9 cellular contexts compared by ENCODE assay signal in the genomic region with DNA sequence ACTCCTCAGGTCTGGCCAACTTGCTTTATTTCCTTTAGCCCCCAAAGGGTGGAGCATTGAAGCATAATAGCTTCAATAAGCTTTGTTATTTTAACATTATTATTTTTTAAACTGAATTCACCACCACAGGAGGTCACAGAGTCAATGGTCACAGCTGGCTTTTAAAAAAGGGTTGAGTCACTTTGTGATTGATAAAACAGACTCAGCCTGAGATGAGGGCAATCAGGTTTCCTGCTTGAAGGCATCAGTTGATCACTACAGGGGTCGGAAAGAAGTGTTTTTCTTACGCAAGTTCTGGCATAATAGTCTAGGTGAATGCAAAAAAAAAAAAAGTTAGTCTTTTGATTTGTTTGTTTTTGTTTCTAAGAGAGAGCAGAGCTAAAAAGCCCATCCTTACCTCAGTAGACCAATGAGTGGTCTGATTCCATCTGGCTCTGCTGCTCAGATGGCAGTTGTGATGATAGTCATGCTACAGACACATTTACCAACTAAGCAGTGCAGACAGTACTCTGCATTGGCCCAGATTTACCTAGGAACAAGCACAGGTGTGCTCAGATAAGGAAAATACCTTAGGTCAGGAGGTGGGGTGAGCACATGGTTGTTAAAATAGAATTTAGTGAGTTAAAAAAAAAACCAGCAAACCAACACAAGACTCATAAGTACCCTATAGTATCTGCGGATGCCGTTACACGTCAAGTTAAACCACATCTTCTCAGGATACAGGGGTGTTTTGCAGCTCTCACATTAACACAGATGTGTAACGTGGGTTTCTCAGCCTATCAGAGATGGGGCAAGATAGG. TPM values are rescaled to one million over a fixed set of nuclear protein-coding genes. Genes with fewer than 3 reads are reported as not detected.
DNase-seq lines count a peak whose midpoint lies in the region; ATAC-seq and TF ChIP-seq lines count a peak whose summit lies in the region.
"Had no signal": no experiment of that assay in that cellular context is flagged by ENCODE, and none has a peak within 500 bp of the region (broad histone marks: within the 10 kb centered on the region; RNA-seq: fewer than 3 reads in every experiment).

No MANE protein-coding gene starts in this region.

- no peak overlapping the region for H3K4me2 ChIP-seq in MM.1S (ENCODE audit: low read depth, low read length)

- H3K9me3 ChIP-seq in esophagus (ENCODE audit: control insufficient read depth in 2 of 2, insufficient read depth in 1 of 2, low read depth in 1 of 2, low read length in 1 of 2), result no peaks in the 10 kb centered on the region
- H3K9me3 ChIP-seq in MM.1S (replicated peaks; ENCODE audit: insufficient read depth, low read length), result no peaks in the 10 kb centered on the region
- no peaks in the 10 kb centered on the region for H3K9me3 ChIP-seq in gastroesophageal sphincter

- H3K27ac Mint-ChIP-seq in activated CD8-positive, alpha-beta memory T cell treated with anti-CD3 and anti-CD28 coated beads, Interleukin-2, amount 10 ng/mL, durations not matched to agents 7 days and 5 days, result no peak overlapping the region
- H3K27ac Mint-ChIP-seq in osteocyte (ENCODE audit: unreplicated experiment), result no peak overlapping the region

- H3K4me1 ChIP-seq in esophagus (ENCODE audit: control insufficient read depth in 2 of 2, insufficient read depth in 2 of 2, low read length in 1 of 2) (no peaks in the 10 kb centered on the region), MM.1S (ENCODE audit: low read length) (no peaks in the 10 kb centered on the region), gastroesophageal sphincter (peaks cover 0 to 15% (median 0%) of the 10 kb centered on the region in 3 donors)

- CTCF ChIA-PET in activated CD8-positive, alpha-beta memory T cell treated with anti-CD3 and anti-CD28 coated beads, Interleukin-2, amount 10 ng/mL, durations not matched to agents 7 days and 5 days (lab: Charles Lee), result interaction anchor here (0.6 to 9.2 kb wide), 16 partner anchors 8 to 265 kb away, joined by 3 to 152 read pairs (median 6); a partner anchor contains a TSS

- peak; percentile 69 for ATAC-seq in activated CD8-positive, alpha-beta memory T cell treated with anti-CD3 and anti-CD28 coated beads, Interleukin-2, amount 10 ng/mL, durations not matched to agents 7 days and 5 days
- ATAC-seq in stimulated activated naive CD8-positive, alpha-beta T cell treated with anti-CD3 and anti-CD28 coated beads, Interleukin-15, Interleukin-2, amounts not matched to agents 100 U/mL and 50 U/mL, for 24 hours, result peak; percentile 65
- ATAC-seq in gastroesophageal sphincter, result no peak

- H3K27me3 ChIP-seq in esophagus (ENCODE audit: control insufficient read depth in 1 of 2, insufficient read depth in 2 of 2, low read length in 2 of 2), result no peaks in the 10 kb centered on the region
- H3K27me3 ChIP-seq in MM.1S (replicated peaks; ENCODE audit: insufficient read depth, low read length), result no peaks in the 10 kb centered on the region
- H3K27me3 ChIP-seq in gastroesophageal sphincter, result no peaks in the 10 kb centered on the region

- H3K36me3 Mint-ChIP-seq in activated CD8-positive, alpha-beta memory T cell treated with anti-CD3 and anti-CD28 coated beads, Interleukin-2, amount 10 ng/mL, durations not matched to agents 7 days and 5 days, result peaks cover 14% of the 10 kb centered on the region
- H3K36me3 Mint-ChIP-seq in osteocyte (ENCODE audit: unreplicated experiment), result no peaks in the 10 kb centered on the region

- H3K36me3 ChIP-seq in esophagus (ENCODE audit: control insufficient read depth in 2 of 2, insufficient read depth in 2 of 2, low read length in 1 of 2) (no peaks in the 10 kb centered on the region), MM.1S (replicated peaks; ENCODE audit: insufficient read depth, low read length) (no peaks in the 10 kb centered on the region), gastroesophageal sphincter (no peaks in the 10 kb centered on the region)

- TF ChIP-seq CTCF in MM.1S (IDR thresholded peaks at IDR 0.05; ENCODE audit: low read length), result no peak
- no peak for TF ChIP-seq CTCF in osteocyte (IDR thresholded peaks at IDR 0.05)
- no peak for TF ChIP-seq CTCF in gastroesophageal sphincter (IDR thresholded peaks at IDR 0.05)

- peaks cover 22% of the 10 kb centered on the region for H3K4me1 Mint-ChIP-seq in activated CD8-positive, alpha-beta memory T cell treated with anti-CD3 and anti-CD28 coated beads, Interleukin-2, amount 10 ng/mL, durations not matched to agents 7 days and 5 days
- H3K4me1 Mint-ChIP-seq in osteocyte (ENCODE audit: unreplicated experiment), result no peaks in the 10 kb centered on the region

- H3F3A ChIP-seq in MM.1S (ENCODE audit: insufficient read depth, low read length), result no peaks in the 10 kb centered on the region

- no peak overlapping the region for H2AFZ ChIP-seq in MM.1S (ENCODE audit: low read length)

- TF ChIP-seq POLR2A in gastroesophageal sphincter (IDR thresholded peaks at IDR 0.05), result no peak

- H3K4me3 Mint-ChIP-seq in activated CD8-positive, alpha-beta memory T cell treated with anti-CD3 and anti-CD28 coated beads, Interleukin-2, amount 10 ng/mL, durations not matched to agents 7 days and 5 days, result no peak overlapping the region
- H3K4me3 Mint-ChIP-seq in osteocyte (ENCODE audit: unreplicated experiment), result no peak overlapping the region

- DNase-seq in activated CD8-positive, alpha-beta memory T cell treated with anti-CD3 and anti-CD28 coated beads, Interleukin-2, amount 10 ng/mL, durations not matched to agents 7 days and 5 days, result peak; percentile 82
- no peak for DNase-seq in activated CD8-positive, alpha-beta memory T cell treated with anti-CD3 and anti-CD28 coated beads, Interleukin-2, amount 50 U/mL, for 4 hours
- DNase-seq in NCI-H146 (lab: John Stamatoyannopoulos, UW) (peak; percentile 61), MM.1S (no peak), osteocyte (ENCODE audit: extremely low spot score, unreplicated experiment) (no peak)
- DNase-seq in stimulated activated naive CD8-positive, alpha-beta T cell treated with anti-CD3 and anti-CD28 coated beads, Interleukin-15, Interleukin-2, amounts not matched to agents 100 U/mL and 50 U/mL, for 24 hours, result no peak

- H3K9me2 ChIP-seq in MM.1S (replicated peaks; ENCODE audit: insufficient read depth, low read length), result no peaks in the 10 kb centered on the region

- H3K79me2 ChIP-seq in MM.1S (ENCODE audit: low read length), result no peaks in the 10 kb centered on the region

- H3K27me3 Mint-ChIP-seq in activated CD8-positive, alpha-beta memory T cell treated with anti-CD3 and anti-CD28 coated beads, Interleukin-2, amount 10 ng/mL, durations not matched to agents 7 days and 5 days, result no peaks in the 10 kb centered on the region
- H3K27me3 Mint-ChIP-seq in osteocyte (ENCODE audit: unreplicated experiment), result peaks cover 5% of the 10 kb centered on the region

- WGBS in esophagus, 2 donors, result 54% methylated on average over 6 of the region's 6 CpGs
- WGBS in gastroesophageal sphincter (ENCODE audit: low coverage in 1 of 2), 2 donors, result 46 to 68% methylated on average over 5 to 6 of the region's 6 CpGs

- no peak overlapping the region for H3K9ac ChIP-seq in MM.1S (ENCODE audit: low read length)

- H3K4me3 ChIP-seq in esophagus (ENCODE audit: low read depth in 1 of 2, low read length in 2 of 2), result no peak overlapping the region
- H3K4me3 ChIP-seq in MM.1S (ENCODE audit: low read length), result no peak overlapping the region
- H3K4me3 ChIP-seq in gastroesophageal sphincter, result peak overlapping the region in 1 of 2 donors; percentile 26

- H3K9me3 Mint-ChIP-seq in activated CD8-positive, alpha-beta memory T cell treated with anti-CD3 and anti-CD28 coated beads, Interleukin-2, amount 10 ng/mL, durations not matched to agents 7 days and 5 days (ENCODE audit: low read depth), result peaks cover 3% of the 10 kb centered on the region
- no peaks in the 10 kb centered on the region for H3K9me3 Mint-ChIP-seq in osteocyte (ENCODE audit: unreplicated experiment)

- H3K27ac ChIP-seq in esophagus (ENCODE audit: low read depth in 2 of 2, low read length in 1 of 2) (peak overlapping the region; percentile 38 to 69), MM.1S (ENCODE audit: low read length) (no peak overlapping the region), gastroesophageal sphincter (no peak overlapping the region)

- H4K20me1 ChIP-seq in MM.1S (ENCODE audit: insufficient read depth, low read length), result no peaks in the 10 kb centered on the region

- no peak for TF ChIP-seq EP300 in gastroesophageal sphincter (IDR thresholded peaks at IDR 0.05)

RNA-seq across cellular contexts. Expression of a gene that starts 22.6 kb away (rescaled TPM):
- total RNA-seq in activated CD8-positive, alpha-beta memory T cell treated with anti-CD3 and anti-CD28 coated beads, Interleukin-2, amount 10 ng/mL, durations not matched to agents 7 days and 5 days, result 1 to 10 TPM; 4.5 to 5.5 TPM
- polyA plus RNA-seq in esophagus, result under 1 TPM in 1 of 2 donors, not detected in 1; 0.05 TPM
- total RNA-seq in osteocyte, result not detected in 2 replicates
- total RNA-seq in gastroesophageal sphincter, result not detected
- total RNA-seq: Daoy had no signal

RNA-seq across cellular contexts. Expression of a gene that starts 35.9 kb away (rescaled TPM):
- total RNA-seq in activated CD8-positive, alpha-beta memory T cell treated with anti-CD3 and anti-CD28 coated beads, Interleukin-2, amount 10 ng/mL, durations not matched to agents 7 days and 5 days, result not detected
- not detected for polyA plus RNA-seq in esophagus
- total RNA-seq in osteocyte (not detected in 2 replicates), gastroesophageal sphincter (not detected)
- total RNA-seq: Daoy had no signal

Comparison
In these comparisons a context has a peak if more than half of its experiments do, and no peak if none do; other contexts are left out.
1. DNase-seq: peak in activated CD8-positive, alpha-beta memory T cell treated with anti-CD3 and anti-CD28 coated beads, Interleukin-2, amount 10 ng/mL, durations not matched to agents 7 days and 5 days (single experiment) and NCI-H146 (single experiment); none in activated CD8-positive, alpha-beta memory T cell treated with anti-CD3 and anti-CD28 coated beads, Interleukin-2, amount 50 U/mL, for 4 hours (single experiment), stimulated activated naive CD8-positive, alpha-beta T cell treated with anti-CD3 and anti-CD28 coated beads, Interleukin-15, Interleukin-2, amounts not matched to agents 100 U/mL and 50 U/mL, for 24 hours (single experiment), MM.1S (single experiment) and osteocyte (single experiment).
2. H3K27ac ChIP-seq: peak in esophagus (2 of 2); none in MM.1S (single experiment) and gastroesophageal sphincter (0 of 4).